Comparison of ENCODE assay signal across 10 cellular contexts in the genomic region with DNA sequence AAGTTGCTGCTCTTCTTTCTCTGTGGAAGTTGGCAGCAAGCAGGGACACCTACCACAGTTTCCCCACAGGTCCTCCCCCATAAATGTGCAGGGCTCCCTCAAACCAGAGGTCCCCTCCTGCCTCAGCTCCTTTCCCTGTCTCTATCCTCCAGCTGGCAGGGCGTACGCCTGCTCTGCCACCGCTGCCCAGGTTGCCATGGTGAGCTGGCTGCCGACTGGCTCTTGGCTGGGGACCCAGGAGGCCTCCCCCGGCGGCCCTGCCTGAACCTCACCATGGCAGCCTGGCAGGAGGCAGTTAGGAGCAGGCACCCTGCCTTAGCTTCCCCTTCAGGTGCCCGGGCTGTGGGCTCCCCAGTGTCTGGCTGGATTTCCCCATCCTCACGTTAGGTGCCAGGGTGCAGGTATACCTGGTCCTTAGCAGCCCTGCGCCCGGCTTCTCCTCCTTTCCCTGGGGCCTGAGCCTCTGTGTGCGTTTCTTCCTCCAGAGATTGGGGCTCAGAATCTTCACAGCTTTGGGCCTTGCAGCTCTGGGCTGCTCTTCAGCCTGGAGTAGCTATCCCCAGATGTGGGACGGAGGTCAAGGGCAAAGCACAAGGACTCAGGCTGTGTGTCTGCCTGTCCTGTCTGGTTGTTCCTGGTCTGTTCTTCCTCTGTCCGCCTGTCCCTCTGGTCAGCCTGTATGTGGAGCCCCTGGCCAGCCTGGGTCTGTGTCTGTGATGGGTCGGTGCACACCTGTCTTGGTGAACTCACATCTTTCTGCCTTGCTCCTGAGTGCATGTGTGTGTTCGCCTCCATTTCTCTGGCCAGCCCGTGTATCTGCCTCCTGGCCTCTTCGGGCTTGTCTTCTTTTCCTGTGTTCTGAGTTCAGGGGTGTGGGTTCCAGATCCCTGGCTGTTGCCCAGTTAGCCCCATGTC. TPM values are rescaled to one million over a fixed set of nuclear protein-coding genes. Genes with fewer than 3 reads are reported as not detected.
A peak's percentile ranks its signal among the peaks of the same experiment; 100 is the strongest.
DNase-seq lines count a peak whose midpoint lies in the region; ATAC-seq and TF ChIP-seq lines count a peak whose summit lies in the region.
"Had no signal": no experiment of that assay in that cellular context is flagged by ENCODE, and none has a peak within 500 bp of the region (broad histone marks: within the 10 kb centered on the region; RNA-seq: fewer than 3 reads in every experiment).

No MANE protein-coding gene starts in this region.

- H3K4me1 ChIP-seq in mucosa of stomach (ENCODE audit: control insufficient read depth, insufficient read depth, low read length) (peaks cover 78% of the 10 kb centered on the region), aorta (ENCODE audit: control insufficient read depth in 1 of 2, insufficient read depth in 2 of 2, low read length in 2 of 2) (no peaks in the 10 kb centered on the region)

- H3K9me3 ChIP-seq in mucosa of stomach (ENCODE audit: control insufficient read depth, low read length) = no peaks in the 10 kb centered on the region
- no peaks in the 10 kb centered on the region for H3K9me3 ChIP-seq in aorta (ENCODE audit: control insufficient read depth, low read length)

- H3K4me3 Mint-ChIP-seq in activated naive CD8-positive, alpha-beta T cell treated with anti-CD3 and anti-CD28 coated beads, Interleukin-2, amount 10 ng/mL, durations not matched to agents 7 days and 5 days = no peak overlapping the region
- no peak overlapping the region for H3K4me3 Mint-ChIP-seq in activated naive CD8-positive, alpha-beta T cell treated with anti-CD3 and anti-CD28 coated beads, Interleukin-2, amount 50 U/mL, for 24 hours

- H3K4me3 ChIP-seq in coronary artery (peak overlapping the region; percentile 98), mucosa of stomach (ENCODE audit: low read length) (no peak overlapping the region), aorta (ENCODE audit: low read length in 2 of 2) (no peak overlapping the region)

- no peaks in the 10 kb centered on the region for H3K9me3 Mint-ChIP-seq in activated naive CD8-positive, alpha-beta T cell treated with anti-CD3 and anti-CD28 coated beads, Interleukin-2, amount 10 ng/mL, durations not matched to agents 7 days and 5 days
- no peaks in the 10 kb centered on the region for H3K9me3 Mint-ChIP-seq in activated naive CD8-positive, alpha-beta T cell treated with anti-CD3 and anti-CD28 coated beads, Interleukin-2, amount 50 U/mL, for 24 hours

- H3K36me3 ChIP-seq in mucosa of stomach (ENCODE audit: control insufficient read depth, insufficient read depth, low read length) = peaks cover 11% of the 10 kb centered on the region
- peaks cover 0 to 3% of the 10 kb centered on the region in 2 donors for H3K36me3 ChIP-seq in aorta (ENCODE audit: control insufficient read depth in 1 of 2, insufficient read depth in 2 of 2, low read length in 1 of 2)

- intact Hi-C loops in aorta (cut with DNase I) = no loop called here

- no peak for TF ChIP-seq CTCF in coronary artery (IDR thresholded peaks at IDR 0.05)

- no peak for TF ChIP-seq POLR2A in GM18505 (IDR thresholded peaks at IDR 0.05; ENCODE audit: borderline replicate concordance, extremely low read depth, insufficient read depth, insufficient read length)

- H3K9ac ChIP-seq in mucosa of stomach (ENCODE audit: low read length) = peak overlapping the region; percentile 37

- POLR2A ChIA-PET in activated naive CD8-positive, alpha-beta T cell treated with anti-CD3 and anti-CD28 coated beads, Interleukin-2, amount 10 ng/mL, durations not matched to agents 7 days and 5 days (lab: Charles Lee) = interaction anchor here (0.9 kb wide), 1 partner anchor 60 kb away, joined by 4 read pairs; no protein-coding TSS in a partner anchor

- peak overlapping the region; percentile 38 to 97 for H3K27ac ChIP-seq in coronary artery
- no peak overlapping the region for H3K27ac ChIP-seq in aorta (ENCODE audit: low read depth in 1 of 2, low read length in 2 of 2)

- H3K36me3 Mint-ChIP-seq in activated naive CD8-positive, alpha-beta T cell treated with anti-CD3 and anti-CD28 coated beads, Interleukin-2, amount 10 ng/mL, durations not matched to agents 7 days and 5 days = peaks cover 17% of the 10 kb centered on the region
- H3K36me3 Mint-ChIP-seq in activated naive CD8-positive, alpha-beta T cell treated with anti-CD3 and anti-CD28 coated beads, Interleukin-2, amount 50 U/mL, for 24 hours (ENCODE audit: low read depth) = peaks cover 14% of the 10 kb centered on the region

- peak overlapping the region; percentile 73 for H3K27ac Mint-ChIP-seq in activated naive CD8-positive, alpha-beta T cell treated with anti-CD3 and anti-CD28 coated beads, Interleukin-2, amount 10 ng/mL, durations not matched to agents 7 days and 5 days
- no peak overlapping the region for H3K27ac Mint-ChIP-seq in activated naive CD8-positive, alpha-beta T cell treated with anti-CD3 and anti-CD28 coated beads, Interleukin-2, amount 50 U/mL, for 24 hours

- 33 to 35% methylated on average over 17 of the region's 17 CpGs for WGBS in aorta, 2 donors

- no peak for DNase-seq in activated naive CD8-positive, alpha-beta T cell treated with anti-CD3 and anti-CD28 coated beads, Interleukin-2, amount 10 ng/mL, durations not matched to agents 7 days and 5 days
- no peak for DNase-seq in activated naive CD8-positive, alpha-beta T cell treated with anti-CD3 and anti-CD28 coated beads, Interleukin-2, amount 50 U/mL, for 24 hours
- DNase-seq in coronary artery (ENCODE audit: low spot score) (no peak), aorta (peak in 1 of 2 donors; percentile 92), activated gamma-delta T cell treated with Interleukin-2 at 50 U/mL for 16 hours (no peak), NCI-H526 treated with DMSO at 0.1 percent for 48 hours (lab: John Stamatoyannopoulos, UW) (no peak)

- no peaks in the 10 kb centered on the region for H3K27me3 ChIP-seq in mucosa of stomach (ENCODE audit: control insufficient read depth, insufficient read depth, low read length)
- no peaks in the 10 kb centered on the region for H3K27me3 ChIP-seq in aorta (ENCODE audit: control insufficient read depth in 1 of 2, insufficient read depth in 2 of 2, low read length in 1 of 2)

- H3K4me1 Mint-ChIP-seq in activated naive CD8-positive, alpha-beta T cell treated with anti-CD3 and anti-CD28 coated beads, Interleukin-2, amount 10 ng/mL, durations not matched to agents 7 days and 5 days = peaks cover 56% of the 10 kb centered on the region
- peaks cover 56% of the 10 kb centered on the region for H3K4me1 Mint-ChIP-seq in activated naive CD8-positive, alpha-beta T cell treated with anti-CD3 and anti-CD28 coated beads, Interleukin-2, amount 50 U/mL, for 24 hours

- H3K27me3 Mint-ChIP-seq in activated naive CD8-positive, alpha-beta T cell treated with anti-CD3 and anti-CD28 coated beads, Interleukin-2, amount 10 ng/mL, durations not matched to agents 7 days and 5 days = no peaks in the 10 kb centered on the region
- H3K27me3 Mint-ChIP-seq in activated naive CD8-positive, alpha-beta T cell treated with anti-CD3 and anti-CD28 coated beads, Interleukin-2, amount 50 U/mL, for 24 hours = no peaks in the 10 kb centered on the region

- no peak for ATAC-seq in activated naive CD8-positive, alpha-beta T cell treated with anti-CD3 and anti-CD28 coated beads, Interleukin-2, amount 10 ng/mL, durations not matched to agents 7 days and 5 days (ENCODE audit: low read depth)
- ATAC-seq in activated naive CD8-positive, alpha-beta T cell treated with anti-CD3 and anti-CD28 coated beads, Interleukin-2, amount 50 U/mL, for 24 hours = no peak
- ATAC-seq in aorta (ENCODE audit: low FRiP score) (peak; percentile 40), GM18505 (IDR thresholded peaks at IDR 0.05; ENCODE audit: unreplicated experiment) (no peak)
- ATAC-seq: HCT116 had no signal

RNA-seq across cellular contexts. Expression of a gene that starts 15.7 kb away (rescaled TPM):
- under 1 TPM in 1 of 2 experiments, not detected in 1; 0.48 TPM for total RNA-seq in activated naive CD8-positive, alpha-beta T cell treated with anti-CD3 and anti-CD28 coated beads, Interleukin-2, amount 10 ng/mL, durations not matched to agents 7 days and 5 days
- 1 to 10 TPM; 1.8 to 2.2 TPM for total RNA-seq in aorta
- polyA plus RNA-seq in aorta = not detected
- total RNA-seq: RPMI7951 had no signal

RNA-seq across cellular contexts. Expression of a gene that starts 39.8 kb away (rescaled TPM):
- 10 to 100 TPM; 51.7 to 53.6 TPM for total RNA-seq in activated naive CD8-positive, alpha-beta T cell treated with anti-CD3 and anti-CD28 coated beads, Interleukin-2, amount 10 ng/mL, durations not matched to agents 7 days and 5 days
- total RNA-seq in aorta = 10 to 100 TPM; 52.7 to 88.3 TPM
- 10 to 100 TPM; 10.6 to 25.6 TPM for polyA plus RNA-seq in aorta

Comparison
In these comparisons a context has a peak if more than half of its experiments do, and no peak if none do; other contexts are left out.
1. H3K27ac ChIP-seq: peak in coronary artery (2 of 2); none in aorta (0 of 2).